Comparison of ENCODE assay signal across 8 cellular contexts in genomic region chr6:26126394-26127221, GRCh38. TPM values are rescaled to one million over a fixed set of nuclear protein-coding genes. Genes with fewer than 3 reads are reported as not detected.
DNase-seq lines count a peak whose midpoint lies in the region; ATAC-seq, FAIRE-seq and TF ChIP-seq lines count a peak whose summit lies in the region.

No MANE protein-coding gene starts in this region.

- no peak for DNase-seq in BE2C
- DNase-seq in breast epithelium (ENCODE audit: low spot score in 2 of 2) = no peak
- peak in 1 of 3 donors; percentile 56 for DNase-seq in mucosa of descending colon
- DNase-seq in D721Med (ENCODE audit: insufficient read length, low spot score) = no peak
- no peak for DNase-seq in SKM-1 treated with dmso at 0.1 percent for 144 hours (lab: John Stamatoyannopoulos, UW; ENCODE audit: unreplicated experiment)
- no peak for DNase-seq in occipital lobe (lab: John Stamatoyannopoulos, UW)

- H3K4me3 ChIP-seq in BE2C (ENCODE audit: low read depth, low read length) (peak overlapping the region; percentile 99), HUES64 (ENCODE audit: low read length) (peak overlapping the region; percentile 95), breast epithelium (peak overlapping the region; percentile 75 to 96 (median 78)), mucosa of descending colon (peak overlapping the region; percentile 79)

- H3K27me3 ChIP-seq in BE2C (no peaks in the 10 kb centered on the region), HUES64 (ENCODE audit: insufficient read depth, low read length) (no peaks in the 10 kb centered on the region), breast epithelium (no peaks in the 10 kb centered on the region)

- FAIRE-seq in D721Med (lab: Jason Lieb, UNC) = no peak

- intact Hi-C loops in breast epithelium (cut with DNase I; ENCODE audit: low total_unique reads) = loop anchor here (1.0 kb wide), 1 partner anchor 27 kb away; no protein-coding TSS in a partner anchor
- intact Hi-C loops in mucosa of descending colon (cut with DNase I, micrococcal nuclease) = no loop called here

- H3K36me3 ChIP-seq in BE2C (no peaks in the 10 kb centered on the region; the same call in 1 of the 2 replicates), HUES64 (ENCODE audit: insufficient read depth, low read length) (peaks cover 16% of the 10 kb centered on the region; the same call in 1 of the 2 replicates), breast epithelium (no peaks in the 10 kb centered on the region), mucosa of descending colon (ENCODE audit: low read depth) (peaks cover 7% of the 10 kb centered on the region)

- ATAC-seq in mucosa of descending colon (no peak), GM18868 (IDR thresholded peaks at IDR 0.05; ENCODE audit: unreplicated experiment) (no peak)

- peak overlapping the region; percentile 98 for H3K9ac ChIP-seq in HUES64 (ENCODE audit: low read depth, low read length)

- peak overlapping the region; percentile 66 for H3K27ac ChIP-seq in HUES64 (ENCODE audit: low read depth, low read length)
- peak overlapping the region; percentile 96 to 99 for H3K27ac ChIP-seq in breast epithelium

- H3K4me1 ChIP-seq in BE2C (peaks cover 2% of the 10 kb centered on the region; the same call in 1 of the 2 replicates), HUES64 (ENCODE audit: insufficient read depth, low read length) (peaks cover 18% of the 10 kb centered on the region), breast epithelium (no peaks in the 10 kb centered on the region), mucosa of descending colon (ENCODE audit: low read depth) (peaks cover 19% of the 10 kb centered on the region)

- 7% methylated on average over 7 of the region's 8 CpGs for WGBS in HUES64

- H3K9me3 ChIP-seq in BE2C (no peaks in the 10 kb centered on the region), HUES64 (ENCODE audit: insufficient read depth, low read depth, low read length) (no peaks in the 10 kb centered on the region), breast epithelium (no peaks in the 10 kb centered on the region), mucosa of descending colon (no peaks in the 10 kb centered on the region)

- no peak for TF ChIP-seq CTCF in BE2C (IDR thresholded peaks at IDR 0.05; ENCODE audit: low read depth, low read length)
- TF ChIP-seq CTCF in breast epithelium (IDR thresholded peaks at IDR 0.05) = no peak
- TF ChIP-seq CTCF in mucosa of descending colon (IDR thresholded peaks at IDR 0.05) = no peak
- TF ChIP-seq CTCF in D721Med (IDR thresholded peaks at IDR 0.05; ENCODE audit: insufficient read depth, missing control alignments) = no peak

- no peak for TF ChIP-seq POLR2A in breast epithelium (IDR thresholded peaks at IDR 0.05)

RNA-seq across cellular contexts. Expression of gene HFE, which starts 39.4 kb away (rescaled TPM):
- not detected for polyA plus RNA-seq in BE2C (2012; ENCODE audit: insufficient read depth, insufficient read length, low read depth)
- polyA plus RNA-seq in HUES64 (2013, experiment 1 of 2) = 0.35 TPM
- polyA plus RNA-seq in HUES64 (2013, experiment 2 of 2) = 1.0 TPM
- total RNA-seq in breast epithelium (1 to 10 TPM; 5.6 to 9.4 (median 8.6) TPM), mucosa of descending colon (10 to 100 TPM in 2 of 3 donors, 1 to 10 TPM in 1; 8.9 to 12.0 (median 11.1) TPM), occipital lobe (1.1 TPM)
